7 cellular contexts compared by ENCODE assay signal in the genomic region with DNA sequence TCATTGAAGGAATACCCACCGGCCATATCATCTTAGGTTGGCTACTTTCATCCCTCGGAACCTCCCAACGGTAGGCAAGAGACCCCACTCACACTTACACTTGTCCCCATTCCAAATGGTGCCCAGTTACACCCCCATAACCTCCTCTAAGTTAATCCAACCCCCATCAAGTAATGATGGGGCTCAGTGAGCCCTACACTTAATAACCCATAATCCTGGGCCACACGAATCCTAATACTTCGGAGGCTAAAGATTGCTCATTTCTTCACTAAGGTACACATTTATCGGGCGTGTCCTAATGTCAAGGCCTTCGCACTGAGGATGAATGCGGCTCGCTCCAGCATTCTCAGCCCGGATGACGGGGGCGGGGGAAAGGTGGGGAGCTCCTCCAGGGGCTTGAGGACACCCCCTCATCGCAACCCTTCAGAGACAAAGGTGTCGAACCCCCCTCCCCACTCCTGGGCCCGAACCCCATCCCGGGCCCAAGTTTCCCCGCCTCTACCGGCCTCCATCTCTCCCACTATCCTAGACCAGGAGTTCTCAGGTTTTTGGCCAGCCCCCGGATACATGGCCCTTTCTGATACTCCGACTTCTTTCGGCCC.
A peak's percentile ranks its signal among the peaks of the same experiment; 100 is the strongest.
DNase-seq lines count a peak whose midpoint lies in the region; ATAC-seq and TF ChIP-seq lines count a peak whose summit lies in the region.

No MANE protein-coding gene starts in this region.

- no peaks in the 10 kb centered on the region for H3K9me3 ChIP-seq in NT2/D1 (ENCODE audit: insufficient read depth, low read length)

- ATAC-seq in GM21360 (IDR thresholded peaks at IDR 0.05; ENCODE audit: unreplicated experiment) (peak; percentile 1), GM19467 (IDR thresholded peaks at IDR 0.05; ENCODE audit: unreplicated experiment) (no peak)

- H3K4me1 ChIP-seq in NT2/D1 (ENCODE audit: insufficient read depth, insufficient read length): peaks cover 4% of the 10 kb centered on the region

- DNase-seq in NT2/D1 (ENCODE audit: low read depth, low spot score) (no peak), fibroblast of mammary gland (ENCODE audit: low read depth) (no peak), skeletal muscle cell (ENCODE audit: low read depth) (no peak), NCI-H446 (lab: John Stamatoyannopoulos, UW) (no peak), AML-193 (lab: John Stamatoyannopoulos, UW) (no peak)

- H3K4me3 ChIP-seq in NT2/D1 (ENCODE audit: insufficient read length, low read depth) (peak overlapping the region; percentile 62), fibroblast of mammary gland (ENCODE audit: control insufficient read depth, low read depth, low read length) (peak overlapping the region; percentile 97), skeletal muscle cell (ENCODE audit: low read depth, low read length) (peak overlapping the region; percentile 80)

- H3K36me3 ChIP-seq in NT2/D1 (ENCODE audit: insufficient read depth, insufficient read length, low read length): peaks cover 49% of the 10 kb centered on the region

- H3K27me3 ChIP-seq in NT2/D1 (ENCODE audit: insufficient read depth, insufficient read length): no peaks in the 10 kb centered on the region

- H3K9ac ChIP-seq in NT2/D1 (ENCODE audit: insufficient read length, low read depth): peak overlapping the region; percentile 85

- no peak for TF ChIP-seq CTCF in fibroblast of mammary gland (conservative IDR thresholded peaks at IDR 0.05; ENCODE audit: control insufficient read depth, insufficient read depth, low read depth, low read length)
